Comparison of ENCODE assay signal across 1 cellular context in genomic region chr1:108610073-108610472, GRCh38.
TF ChIP-seq lines count a peak whose summit lies in the region.

No MANE protein-coding gene starts in this region.

TF ChIP-seq in GM23338, 12 proteins besides CTCF, POLR2A, EP300 and RAD21 (continued from another document):
- TF ChIP-seq ZNF462 (CRISPR knock-in tag; IDR thresholded peaks at IDR 0.05) (no peak), ETS1 (IDR thresholded peaks at IDR 0.05) (no peak), ZNF331 (CRISPR knock-in tag; IDR thresholded peaks at IDR 0.05; ENCODE audit: low read depth) (no peak), JUNB (IDR thresholded peaks at IDR 0.05; ENCODE audit: unreplicated experiment) (no peak)
